ENCODE assay signal across 26 cellular contexts in genomic region chr13:27551563-27551962, GRCh38.
DNase-seq lines count a peak whose midpoint lies in the region; ATAC-seq, FAIRE-seq and TF ChIP-seq lines count a peak whose summit lies in the region.
"Had no signal": no experiment of that assay in that cellular context is flagged by ENCODE, and none has a peak within 500 bp of the region (broad histone marks: within the 10 kb centered on the region; RNA-seq: fewer than 3 reads in every experiment).

No MANE protein-coding gene starts in this region.

- no peaks in the 10 kb centered on the region for H3K9me3 ChIP-seq in right lobe of liver
- no peaks in the 10 kb centered on the region for H3K9me3 ChIP-seq in HepG2 (ENCODE audit: low read length)
- no peaks in the 10 kb centered on the region for H3K9me3 ChIP-seq in pancreas
- H3K9me3 ChIP-seq: A549 had no signal

- TF ChIP-seq CTCF in right lobe of liver (IDR thresholded peaks at IDR 0.05) (no peak), HepG2 (CRISPR knock-in tag; IDR thresholded peaks at IDR 0.05) (no peak), pancreas (IDR thresholded peaks at IDR 0.05) (no peak)

- TF ChIP-seq POLR2A in right lobe of liver (IDR thresholded peaks at IDR 0.05), result no peak
- no peak for TF ChIP-seq POLR2A in HepG2 (IDR thresholded peaks at IDR 0.05; ENCODE audit: insufficient read depth in 1 of 2, low read depth in 2 of 2, low read length in 2 of 2)

- ATAC-seq in right lobe of liver (peak; percentile 39 to 73 (median 58)), HepG2 (no peak), pancreas (peak; percentile 38 to 69 (median 51)), HG03432 (IDR thresholded peaks at IDR 0.05; ENCODE audit: unreplicated experiment) (no peak)
- ATAC-seq in activated T-helper 17 cell treated with anti-CD3 and anti-CD28 coated beads, Interleukin-2, amount 50 U/mL, for 72 hours (replicated peaks), result no peak
- ATAC-seq: A549 had no signal

- CTCF ChIA-PET in HepG2 (lab: Yijun Ruan, JAX; ENCODE audit: low intra/inter-chr PET ratio, low total read pairs), result no interaction called here

- no peak for DNase-seq in right lobe of liver
- no peak for DNase-seq in HepG2 (ENCODE audit: low spot score)
- DNase-seq in amniotic epithelial cell (ENCODE audit: low read depth), result peak; percentile 46
- no peak for DNase-seq in pancreas
- DNase-seq in activated T-cell treated with anti-CD3 and anti-CD28 coated beads, Interleukin-2, amount 50 U/mL, for 24 hours, result no peak
- DNase-seq: AML-193; CD4-positive, alpha-beta memory T cell; COR-L47; GF-D8; H7; IMR-90; MM.1S; NCI-H2029; NCI-H446 treated with DMSO at 0.1 percent for 48 hours; NCI-H526; NCI-H82; NK-92 treated with Interleukin-12 subunit alpha and Interleukin-12 subunit beta, amount 100 ng/mL, for 24 hours; PC-9; SHP77 had no signal

- H3K79me2 ChIP-seq in HepG2 (ENCODE audit: insufficient read depth, low read length), result no peaks in the 10 kb centered on the region

- H3K27ac ChIP-seq in right lobe of liver (no peak overlapping the region), HepG2 (ENCODE audit: extremely low read length, insufficient read depth, low read length) (no peak overlapping the region), pancreas (peak overlapping the region in 1 of 4 donors; percentile 20)
- H3K27ac ChIP-seq: A549; BLaER1 treated with 17β-estradiol and CSF1 and Interleukin-3, amounts not matched to agents 10 nM and 100 nM; KMS-11; PC-9 had no signal

- H3K4me3 ChIP-seq in right lobe of liver, result no peak overlapping the region
- H3K4me3 ChIP-seq in HepG2 (replicated peaks in 1 of 3; ENCODE audit: insufficient read depth in 1 of 3, low read depth in 2 of 3, low read length in 3 of 3), result no peak overlapping the region
- H3K4me3 ChIP-seq in pancreas, result no peak overlapping the region
- H3K4me3 ChIP-seq: A549; BLaER1 treated with 17β-estradiol and CSF1 and Interleukin-3, amounts not matched to agents 10 nM and 100 nM; PC-9 had no signal

- no peaks in the 10 kb centered on the region for H4K20me1 ChIP-seq in HepG2 (ENCODE audit: insufficient read depth, low read length)
- H4K20me1 ChIP-seq: BLaER1 treated with 17β-estradiol and CSF1 and Interleukin-3, amounts not matched to agents 10 nM and 100 nM had no signal

- H3K4me3 Mint-ChIP-seq in activated T-helper 17 cell treated with anti-CD3 and anti-CD28 coated beads, Interleukin-2, amount 50 U/mL, for 72 hours, result no peak overlapping the region
- H3K4me3 Mint-ChIP-seq in activated T-cell treated with anti-CD3 and anti-CD28 coated beads, Interleukin-2, amount 50 U/mL, for 24 hours, result no peak overlapping the region
- H3K4me3 Mint-ChIP-seq: CD4-positive, alpha-beta memory T cell had no signal

- H3K4me2 ChIP-seq in HepG2 (ENCODE audit: low read depth, low read length), result no peak overlapping the region
- H3K4me2 ChIP-seq: A549; BLaER1 treated with 17β-estradiol and CSF1 and Interleukin-3, amounts not matched to agents 10 nM and 100 nM; KMS-11; PC-9 had no signal

- H3K4me1 Mint-ChIP-seq in activated T-helper 17 cell treated with anti-CD3 and anti-CD28 coated beads, Interleukin-2, amount 50 U/mL, for 72 hours, result no peaks in the 10 kb centered on the region
- no peaks in the 10 kb centered on the region for H3K4me1 Mint-ChIP-seq in activated T-cell treated with anti-CD3 and anti-CD28 coated beads, Interleukin-2, amount 50 U/mL, for 24 hours (ENCODE audit: low read depth)
- H3K4me1 Mint-ChIP-seq: CD4-positive, alpha-beta memory T cell had no signal

- H3K27me3 ChIP-seq in right lobe of liver (no peaks in the 10 kb centered on the region), HepG2 (ENCODE audit: control insufficient read depth in 1 of 2, insufficient read depth in 2 of 2, low read length in 2 of 2) (no peaks in the 10 kb centered on the region), pancreas (no peaks in the 10 kb centered on the region)
- H3K27me3 ChIP-seq: BLaER1 treated with 17β-estradiol and CSF1 and Interleukin-3, amounts not matched to agents 10 nM and 100 nM had no signal

- BruUV-seq in HepG2 (replicated peaks; lab: Mats Ljungman, UMichigan), result no TSS peak

- 50% methylated on average over 4 of the region's 4 CpGs for WGBS in right lobe of liver (ENCODE audit: insufficient coverage, low coverage, low lambda C conversion rate, missing lambda C conversion rate)
- WGBS in HepG2 (ENCODE audit: low lambda C conversion rate), result 93% methylated on average over 4 of the region's 4 CpGs
- WGBS in pancreas, 2 donors, result 28 to 32% methylated on average over 4 of the region's 4 CpGs

- in situ Hi-C loops in HepG2 (cut with HindIII; ENCODE audit: extremely low pct_ligation_motif_present, low pct_unique_long_range_greater_than_20kb), result no loop called here

- no peaks in the 10 kb centered on the region for H3K9me3 Mint-ChIP-seq in activated T-helper 17 cell treated with anti-CD3 and anti-CD28 coated beads, Interleukin-2, amount 50 U/mL, for 72 hours
- no peaks in the 10 kb centered on the region for H3K9me3 Mint-ChIP-seq in activated T-cell treated with anti-CD3 and anti-CD28 coated beads, Interleukin-2, amount 50 U/mL, for 24 hours
- H3K9me3 Mint-ChIP-seq: CD4-positive, alpha-beta memory T cell had no signal

- H2AFZ ChIP-seq in HepG2 (ENCODE audit: low read length), result no peak overlapping the region
- H2AFZ ChIP-seq: PC-9 had no signal

- no peaks in the 10 kb centered on the region for H3K27me3 Mint-ChIP-seq in activated T-helper 17 cell treated with anti-CD3 and anti-CD28 coated beads, Interleukin-2, amount 50 U/mL, for 72 hours
- H3K27me3 Mint-ChIP-seq in activated T-cell treated with anti-CD3 and anti-CD28 coated beads, Interleukin-2, amount 50 U/mL, for 24 hours, result no peaks in the 10 kb centered on the region
- H3K27me3 Mint-ChIP-seq: CD4-positive, alpha-beta memory T cell had no signal

- no peak overlapping the region for H3K9ac ChIP-seq in HepG2 (ENCODE audit: insufficient read depth, low read depth, low read length)
- H3K9ac ChIP-seq: BLaER1 treated with 17β-estradiol and CSF1 and Interleukin-3, amounts not matched to agents 10 nM and 100 nM; KMS-11 had no signal

- H3K36me3 ChIP-seq in right lobe of liver, result peaks cover 0 to 31% (median 4%) of the 10 kb centered on the region in 4 donors
- peaks cover 11 to 44% of the 10 kb centered on the region in 2 experiments for H3K36me3 ChIP-seq in HepG2 (replicated peaks in 1 of 2; ENCODE audit: control insufficient read depth in 1 of 2, insufficient read depth in 2 of 2, low read length in 2 of 2)
- peaks cover 0 to 52% (median 12%) of the 10 kb centered on the region in 3 donors for H3K36me3 ChIP-seq in pancreas

- TF ChIP-seq RAD21 in HepG2 (CRISPR knock-in tag; IDR thresholded peaks at IDR 0.05), result no peak

- H3K4me1 ChIP-seq in right lobe of liver (peaks cover 0 to 31% (median 8%) of the 10 kb centered on the region in 4 donors), HepG2 (ENCODE audit: insufficient read depth, low read length) (no peaks in the 10 kb centered on the region), pancreas (peaks cover 24 to 36% (median 25%) of the 10 kb centered on the region in 3 donors)

- intact Hi-C loops in right lobe of liver (cut with DNase I) (no loop called here), HepG2 (cut with micrococcal nuclease; ENCODE audit: unreplicated experiment) (no loop called here), pancreas (cut with DNase I) (loop anchor here in 1 of 3 donors (10.0 kb wide), 1 partner anchor 73 kb away; the partner anchor contains the start of genes LNX2 and POLR1D)

- peaks cover 81% of the 10 kb centered on the region for H3K36me3 Mint-ChIP-seq in activated T-helper 17 cell treated with anti-CD3 and anti-CD28 coated beads, Interleukin-2, amount 50 U/mL, for 72 hours (ENCODE audit: low read depth)
- peaks cover 84% of the 10 kb centered on the region for H3K36me3 Mint-ChIP-seq in activated T-cell treated with anti-CD3 and anti-CD28 coated beads, Interleukin-2, amount 50 U/mL, for 24 hours (ENCODE audit: low read depth)

- H3K27ac Mint-ChIP-seq in activated T-helper 17 cell treated with anti-CD3 and anti-CD28 coated beads, Interleukin-2, amount 50 U/mL, for 72 hours, result no peak overlapping the region
- H3K27ac Mint-ChIP-seq in activated T-cell treated with anti-CD3 and anti-CD28 coated beads, Interleukin-2, amount 50 U/mL, for 24 hours, result no peak overlapping the region
- H3K27ac Mint-ChIP-seq: CD4-positive, alpha-beta memory T cell had no signal

- FAIRE-seq in HepG2 (lab: Jason Lieb, UNC) (no peak), pancreas (lab: Jason Lieb, UNC) (no peak)
- FAIRE-seq: A549, GM12891, HTR-8/SVneo had no signal

- no peak for TF ChIP-seq EP300 in HepG2 (IDR thresholded peaks at IDR 0.05; ENCODE audit: low read depth in 2 of 2, low read length in 2 of 2)
- no peak for TF ChIP-seq EP300 in HepG2 (CRISPR knock-in tag; IDR thresholded peaks at IDR 0.05; ENCODE audit: borderline replicate concordance)

- POLR2A ChIA-PET in HepG2 (lab: Yijun Ruan, JAX), result no interaction called here

TF ChIP-seq in HepG2, 621 proteins besides CTCF, POLR2A, EP300 and RAD21:
- TF ChIP-seq ZNF24 (IDR thresholded peaks at IDR 0.05) (no peak), KMT2B (CRISPR knock-in tag; IDR thresholded peaks at IDR 0.05) (no peak), NPAS2 (CRISPR knock-in tag; IDR thresholded peaks at IDR 0.05; ENCODE audit: borderline replicate concordance) (no peak), NR2F1 (CRISPR knock-in tag; IDR thresholded peaks at IDR 0.05) (no peak), NR2F2 (IDR thresholded peaks at IDR 0.05; ENCODE audit: borderline replicate concordance, low read depth) (no peak)

Comparison
In these comparisons a context has a peak if more than half of its experiments do, and no peak if none do; other contexts are left out.
1. ATAC-seq: peak in right lobe of liver (4 of 4) and pancreas (4 of 4); none in HepG2 (single experiment), activated T-helper 17 cell treated with anti-CD3 and anti-CD28 coated beads, Interleukin-2, amount 50 U/mL, for 72 hours (single experiment) and HG03432 (single experiment).